Comparison of ENCODE assay signal across 9 cellular contexts in genomic region chr6:12751694-12752304, GRCh38. TPM values are rescaled to one million over a fixed set of nuclear protein-coding genes. Genes with fewer than 3 reads are reported as not detected.
DNase-seq lines count a peak whose midpoint lies in the region; ATAC-seq and TF ChIP-seq lines count a peak whose summit lies in the region.
"Had no signal": no experiment of that assay in that cellular context is flagged by ENCODE, and none has a peak within 500 bp of the region (broad histone marks: within the 10 kb centered on the region; RNA-seq: fewer than 3 reads in every experiment).

No MANE protein-coding gene starts in this region.

- TF ChIP-seq CTCF in RWPE1 (conservative IDR thresholded peaks at IDR 0.05; ENCODE audit: low read depth) (no peak), colonic mucosa (IDR thresholded peaks at IDR 0.05) (no peak), dorsolateral prefrontal cortex (IDR thresholded peaks at IDR 0.05 in 54 of 56, conservative IDR thresholded peaks at IDR 0.05 in 2 of 56; ENCODE audit: low read depth in 1 of 56, partially characterized antibody in 56 of 56) (no peak)

- no peak overlapping the region for H3K4me3 Mint-ChIP-seq in T-helper 17 cell
- H3K4me3 Mint-ChIP-seq in stimulated activated memory B cell treated with anti-CD40 and anti-IgM and Interleukin-4, amounts not matched to agents 10 μg/mL and 1 μg/mL and 100 μg/mL, for 72 hours: no peak overlapping the region

- H3K27ac ChIP-seq in RWPE1 (no peak overlapping the region), colonic mucosa (no peak overlapping the region), dorsolateral prefrontal cortex (peak overlapping the region in 4 of 59 donors; percentile 1 to 37 (median 14))
- H3K27ac ChIP-seq: thoracic aorta had no signal

- no peaks in the 10 kb centered on the region for H3K4me1 ChIP-seq in colonic mucosa

- POLR2A ChIA-PET in RWPE1 (lab: Yijun Ruan, JAX; ENCODE audit: low non-redundant PET): no interaction called here

- intact Hi-C loops in colonic mucosa (cut with DNase I) (no loop called here), dorsolateral prefrontal cortex (cut with DNase I) (no loop called here)

- H3K4me3 ChIP-seq in colonic mucosa: no peak overlapping the region
- peak overlapping the region in 7 of 59 donors; percentile 4 to 28 (median 11) for H3K4me3 ChIP-seq in dorsolateral prefrontal cortex
- H3K4me3 ChIP-seq: thoracic aorta had no signal

- DNase-seq in SIG-M5 treated with dmso at 0.1 percent for 504 hours (lab: John Stamatoyannopoulos, UW; ENCODE audit: unreplicated experiment) (peak; percentile 42), SIG-M5 (lab: John Stamatoyannopoulos, UW) (no peak), RWPE1 (ENCODE audit: low spot score) (peak; percentile 49), colonic mucosa (peak; percentile 27), midbrain (lab: John Stamatoyannopoulos, UW) (peak; percentile 18), dorsolateral prefrontal cortex (no peak), T-helper 17 cell (no peak)

- peaks cover 6% of the 10 kb centered on the region for H3K9me3 Mint-ChIP-seq in stimulated activated memory B cell treated with anti-CD40 and anti-IgM and Interleukin-4, amounts not matched to agents 10 μg/mL and 1 μg/mL and 100 μg/mL, for 72 hours

- no peak overlapping the region for H3K27ac Mint-ChIP-seq in T-helper 17 cell
- H3K27ac Mint-ChIP-seq in stimulated activated memory B cell treated with anti-CD40 and anti-IgM and Interleukin-4, amounts not matched to agents 10 μg/mL and 1 μg/mL and 100 μg/mL, for 72 hours: no peak overlapping the region

- H3K9me3 ChIP-seq in colonic mucosa: no peaks in the 10 kb centered on the region
- no peaks in the 10 kb centered on the region for H3K9me3 ChIP-seq in T-helper 17 cell (ENCODE audit: control insufficient read depth, low read length, poor library complexity, severe bottlenecking)
- H3K9me3 ChIP-seq: thoracic aorta had no signal

- H3K27me3 Mint-ChIP-seq in T-helper 17 cell: peaks cover 11% of the 10 kb centered on the region
- peaks cover 60% of the 10 kb centered on the region for H3K27me3 Mint-ChIP-seq in stimulated activated memory B cell treated with anti-CD40 and anti-IgM and Interleukin-4, amounts not matched to agents 10 μg/mL and 1 μg/mL and 100 μg/mL, for 72 hours

- no peaks in the 10 kb centered on the region for H3K36me3 ChIP-seq in colonic mucosa
- H3K36me3 ChIP-seq: thoracic aorta had no signal

- H3K36me3 Mint-ChIP-seq in T-helper 17 cell (ENCODE audit: low read depth): peaks cover 4% of the 10 kb centered on the region
- H3K36me3 Mint-ChIP-seq in stimulated activated memory B cell treated with anti-CD40 and anti-IgM and Interleukin-4, amounts not matched to agents 10 μg/mL and 1 μg/mL and 100 μg/mL, for 72 hours: no peaks in the 10 kb centered on the region

- no peak for ATAC-seq in T-helper 17 cell
- ATAC-seq in stimulated activated memory B cell treated with anti-CD40 and anti-IgM and Interleukin-4, amounts not matched to agents 10 μg/mL and 1 μg/mL and 100 μg/mL, for 72 hours: no peak

- no peaks in the 10 kb centered on the region for H3K4me1 Mint-ChIP-seq in T-helper 17 cell
- no peaks in the 10 kb centered on the region for H3K4me1 Mint-ChIP-seq in stimulated activated memory B cell treated with anti-CD40 and anti-IgM and Interleukin-4, amounts not matched to agents 10 μg/mL and 1 μg/mL and 100 μg/mL, for 72 hours

- CTCF ChIA-PET in RWPE1 (lab: Yijun Ruan, JAX): no interaction called here

- H3K9ac ChIP-seq in colonic mucosa (ENCODE audit: low read depth in 2 of 2, low read length in 2 of 2): no peak overlapping the region

- H3K27me3 ChIP-seq in colonic mucosa: peaks cover 6% of the 10 kb centered on the region
- H3K27me3 ChIP-seq in dorsolateral prefrontal cortex: peaks cover 0 to 50% (median 17%) of the 10 kb centered on the region in 45 donors

RNA-seq across cellular contexts. Expression of gene PHACTR1, which starts 35.2 kb away (rescaled TPM):
- total RNA-seq in colonic mucosa (1 to 10 TPM; 1.7 to 2.2 TPM), dorsolateral prefrontal cortex (100 to 1,000 TPM in 119 of 120 experiments, 10 to 100 TPM in 1; 83.0 to 260 (median 191) TPM), T-helper 17 cell (10 to 100 TPM in 1 of 2 donors, 1 to 10 TPM in 1; 2.8 to 11.1 TPM)

Comparison
In these comparisons a context has a peak if more than half of its experiments do, and no peak if none do; other contexts are left out.
1. DNase-seq: peak in SIG-M5 treated with dmso at 0.1 percent for 504 hours (single experiment), RWPE1 (single experiment), colonic mucosa (single experiment) and midbrain (single experiment); none in SIG-M5 (single experiment), dorsolateral prefrontal cortex (0 of 10) and T-helper 17 cell (0 of 3).
2. RNA of gene PHACTR1, which starts 35.2 kb away (total RNA-seq): 83.0 to 260 TPM in dorsolateral prefrontal cortex; 2.8 to 11.1 TPM in T-helper 17 cell and 1.7 to 2.2 TPM in colonic mucosa; every median in the first group is over 4 times any median in the second.